In genomic region chr10:123458933-123459332, GRCh38 we compare ENCODE assay signal across 1 cellular context.
TF ChIP-seq lines count a peak whose summit lies in the region.

No MANE protein-coding gene starts in this region.

TF ChIP-seq in GM12878, 131 proteins besides CTCF, POLR2A, EP300 and RAD21 (continued from another document):
- TF ChIP-seq BCLAF1 (IDR thresholded peaks at IDR 0.05) (no peak), PKNOX1 (IDR thresholded peaks at IDR 0.05) (no peak), CHD1 (IDR thresholded peaks at IDR 0.05; ENCODE audit: low read depth, low read length) (no peak), SMARCA5 (IDR thresholded peaks at IDR 0.05) (no peak), RUNX3 (IDR thresholded peaks at IDR 0.05; ENCODE audit: low read length) (peak; percentile 69), POLR2AphosphoS5 (IDR thresholded peaks at IDR 0.05; ENCODE audit: low read length) (no peak), SPI1 (IDR thresholded peaks at IDR 0.05; ENCODE audit: borderline replicate concordance, insufficient read depth, low read depth, low read length) (peak; percentile 92), SUPT20H (IDR thresholded peaks at IDR 0.05; ENCODE audit: borderline replicate concordance, control insufficient read depth, low read depth, low read length) (no peak), ZNF384 (IDR thresholded peaks at IDR 0.05; ENCODE audit: borderline replicate concordance, low read depth, low read length) (no peak), IRF3 (IDR thresholded peaks at IDR 0.05) (no peak), IKZF1 (conservative IDR thresholded peaks at IDR 0.05) (0 out of 2 replicates have a peak, but pooled peaks have one; percentile 36), ZNF217 (IDR thresholded peaks at IDR 0.05) (no peak), IRF4 (IDR thresholded peaks at IDR 0.05; ENCODE audit: low read depth, low read length) (0 out of 2 replicates have a peak, but pooled peaks have one; percentile 59), SMAD1 (IDR thresholded peaks at IDR 0.05; ENCODE audit: low read depth, partially characterized antibody) (no peak), RB1 (IDR thresholded peaks at IDR 0.05; ENCODE audit: borderline replicate concordance) (no peak), ETV6 (conservative IDR thresholded peaks at IDR 0.05 in 1 of 2, IDR thresholded peaks at IDR 0.05 in 1 of 2; ENCODE audit: borderline replicate concordance in 1 of 2, low read depth in 1 of 2) (no peak)
TF ChIP-seq in GM12878: peak in this region for 7.
